1 cellular context compared by ENCODE assay signal in the genomic region with DNA sequence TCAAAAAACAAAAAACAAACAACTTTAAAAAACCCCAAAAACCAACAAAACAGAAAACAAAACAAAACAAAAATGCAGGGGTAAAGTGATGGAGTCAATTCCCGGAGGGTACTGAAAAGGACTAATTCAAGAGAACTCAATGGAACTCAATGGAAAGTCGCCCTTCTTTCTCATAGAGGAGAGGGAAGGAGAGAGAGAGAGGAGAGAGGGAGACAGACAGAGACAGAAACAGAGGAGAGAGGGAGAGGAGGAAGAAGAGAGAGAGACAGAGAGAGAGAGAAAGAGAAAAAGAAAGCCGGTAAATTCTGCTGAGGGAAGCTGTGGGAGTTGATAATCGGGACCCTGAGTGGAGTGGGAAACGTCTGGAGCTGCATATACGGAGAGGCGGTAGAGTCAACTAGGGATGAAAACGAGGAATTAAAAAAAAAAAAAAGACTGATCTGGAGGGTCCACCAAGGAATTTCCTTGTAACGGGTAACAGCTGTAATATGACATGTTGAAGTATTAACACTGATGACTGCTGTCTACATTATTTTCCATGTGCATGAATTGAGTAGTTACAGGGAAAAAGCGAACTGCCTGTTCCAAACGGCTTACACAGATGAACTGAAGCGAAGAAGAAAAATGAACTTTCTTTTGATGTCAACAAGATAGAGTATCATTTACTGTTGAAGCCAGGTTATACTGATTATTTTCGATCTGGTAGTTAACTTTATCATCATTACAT.
TF ChIP-seq lines count a peak whose summit lies in the region.

No MANE protein-coding gene starts in this region.

TF ChIP-seq in IMR-90, 13 proteins besides CTCF, POLR2A, EP300 and RAD21 (continued from another document):
- TF ChIP-seq, protein P1, sequence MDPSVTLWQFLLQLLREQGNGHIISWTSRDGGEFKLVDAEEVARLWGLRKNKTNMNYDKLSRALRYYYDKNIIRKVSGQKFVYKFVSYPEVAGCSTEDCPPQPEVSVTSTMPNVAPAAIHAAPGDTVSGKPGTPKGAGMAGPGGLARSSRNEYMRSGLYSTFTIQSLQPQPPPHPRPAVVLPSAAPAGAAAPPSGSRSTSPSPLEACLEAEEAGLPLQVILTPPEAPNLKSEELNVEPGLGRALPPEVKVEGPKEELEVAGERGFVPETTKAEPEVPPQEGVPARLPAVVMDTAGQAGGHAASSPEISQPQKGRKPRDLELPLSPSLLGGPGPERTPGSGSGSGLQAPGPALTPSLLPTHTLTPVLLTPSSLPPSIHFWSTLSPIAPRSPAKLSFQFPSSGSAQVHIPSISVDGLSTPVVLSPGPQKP (IDR thresholded peaks at IDR 0.05; ENCODE audit: borderline replicate concordance, low read depth, low read length) = no peak
- TF ChIP-seq MXI1 (IDR thresholded peaks at IDR 0.05; ENCODE audit: borderline replicate concordance, low read depth, low read length) = no peak
- TF ChIP-seq NFE2L2 (IDR thresholded peaks at IDR 0.05; ENCODE audit: low read depth, low read length) = no peak; the same call in 1 of the 2 replicates
